ENCODE assay signal across 1 cellular context in the genomic region with DNA sequence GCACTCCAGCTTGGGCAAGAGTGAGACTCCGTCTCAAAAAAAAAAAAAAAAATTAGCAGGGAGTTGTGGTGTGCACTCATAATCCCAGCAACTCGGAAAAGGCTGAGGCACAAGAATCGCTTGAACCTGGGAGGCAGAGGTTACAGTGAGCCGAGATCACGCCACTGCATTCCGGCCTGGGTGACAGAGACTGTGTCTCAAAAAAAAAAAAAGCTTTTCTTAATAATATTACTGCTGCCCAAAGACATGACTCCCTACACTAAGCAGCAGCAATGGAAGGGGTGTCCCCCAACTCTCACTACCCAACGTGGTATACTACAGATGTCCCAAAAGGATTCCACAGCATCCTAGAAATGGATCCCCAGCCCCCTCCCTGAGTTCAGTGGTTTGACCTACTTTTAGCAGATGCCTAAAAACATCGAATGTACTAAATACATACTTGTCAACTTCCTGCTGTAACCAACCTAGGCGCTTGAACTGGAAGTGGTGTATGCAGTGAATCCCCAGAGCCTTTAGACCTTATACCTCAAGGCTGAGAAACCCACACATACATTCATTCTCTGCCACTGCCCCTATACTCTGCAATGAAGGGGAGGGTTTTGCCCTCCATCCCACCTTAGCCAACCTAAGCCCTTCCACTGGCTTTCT.
TF ChIP-seq lines count a peak whose summit lies in the region.

No MANE protein-coding gene starts in this region.

TF ChIP-seq in K562, 482 proteins besides CTCF, POLR2A, EP300 and RAD21:
- TF ChIP-seq STAG1 (CRISPR knock-in tag; IDR thresholded peaks at IDR 0.05; ENCODE audit: borderline replicate concordance) = no peak
- TF ChIP-seq, protein P1, sequence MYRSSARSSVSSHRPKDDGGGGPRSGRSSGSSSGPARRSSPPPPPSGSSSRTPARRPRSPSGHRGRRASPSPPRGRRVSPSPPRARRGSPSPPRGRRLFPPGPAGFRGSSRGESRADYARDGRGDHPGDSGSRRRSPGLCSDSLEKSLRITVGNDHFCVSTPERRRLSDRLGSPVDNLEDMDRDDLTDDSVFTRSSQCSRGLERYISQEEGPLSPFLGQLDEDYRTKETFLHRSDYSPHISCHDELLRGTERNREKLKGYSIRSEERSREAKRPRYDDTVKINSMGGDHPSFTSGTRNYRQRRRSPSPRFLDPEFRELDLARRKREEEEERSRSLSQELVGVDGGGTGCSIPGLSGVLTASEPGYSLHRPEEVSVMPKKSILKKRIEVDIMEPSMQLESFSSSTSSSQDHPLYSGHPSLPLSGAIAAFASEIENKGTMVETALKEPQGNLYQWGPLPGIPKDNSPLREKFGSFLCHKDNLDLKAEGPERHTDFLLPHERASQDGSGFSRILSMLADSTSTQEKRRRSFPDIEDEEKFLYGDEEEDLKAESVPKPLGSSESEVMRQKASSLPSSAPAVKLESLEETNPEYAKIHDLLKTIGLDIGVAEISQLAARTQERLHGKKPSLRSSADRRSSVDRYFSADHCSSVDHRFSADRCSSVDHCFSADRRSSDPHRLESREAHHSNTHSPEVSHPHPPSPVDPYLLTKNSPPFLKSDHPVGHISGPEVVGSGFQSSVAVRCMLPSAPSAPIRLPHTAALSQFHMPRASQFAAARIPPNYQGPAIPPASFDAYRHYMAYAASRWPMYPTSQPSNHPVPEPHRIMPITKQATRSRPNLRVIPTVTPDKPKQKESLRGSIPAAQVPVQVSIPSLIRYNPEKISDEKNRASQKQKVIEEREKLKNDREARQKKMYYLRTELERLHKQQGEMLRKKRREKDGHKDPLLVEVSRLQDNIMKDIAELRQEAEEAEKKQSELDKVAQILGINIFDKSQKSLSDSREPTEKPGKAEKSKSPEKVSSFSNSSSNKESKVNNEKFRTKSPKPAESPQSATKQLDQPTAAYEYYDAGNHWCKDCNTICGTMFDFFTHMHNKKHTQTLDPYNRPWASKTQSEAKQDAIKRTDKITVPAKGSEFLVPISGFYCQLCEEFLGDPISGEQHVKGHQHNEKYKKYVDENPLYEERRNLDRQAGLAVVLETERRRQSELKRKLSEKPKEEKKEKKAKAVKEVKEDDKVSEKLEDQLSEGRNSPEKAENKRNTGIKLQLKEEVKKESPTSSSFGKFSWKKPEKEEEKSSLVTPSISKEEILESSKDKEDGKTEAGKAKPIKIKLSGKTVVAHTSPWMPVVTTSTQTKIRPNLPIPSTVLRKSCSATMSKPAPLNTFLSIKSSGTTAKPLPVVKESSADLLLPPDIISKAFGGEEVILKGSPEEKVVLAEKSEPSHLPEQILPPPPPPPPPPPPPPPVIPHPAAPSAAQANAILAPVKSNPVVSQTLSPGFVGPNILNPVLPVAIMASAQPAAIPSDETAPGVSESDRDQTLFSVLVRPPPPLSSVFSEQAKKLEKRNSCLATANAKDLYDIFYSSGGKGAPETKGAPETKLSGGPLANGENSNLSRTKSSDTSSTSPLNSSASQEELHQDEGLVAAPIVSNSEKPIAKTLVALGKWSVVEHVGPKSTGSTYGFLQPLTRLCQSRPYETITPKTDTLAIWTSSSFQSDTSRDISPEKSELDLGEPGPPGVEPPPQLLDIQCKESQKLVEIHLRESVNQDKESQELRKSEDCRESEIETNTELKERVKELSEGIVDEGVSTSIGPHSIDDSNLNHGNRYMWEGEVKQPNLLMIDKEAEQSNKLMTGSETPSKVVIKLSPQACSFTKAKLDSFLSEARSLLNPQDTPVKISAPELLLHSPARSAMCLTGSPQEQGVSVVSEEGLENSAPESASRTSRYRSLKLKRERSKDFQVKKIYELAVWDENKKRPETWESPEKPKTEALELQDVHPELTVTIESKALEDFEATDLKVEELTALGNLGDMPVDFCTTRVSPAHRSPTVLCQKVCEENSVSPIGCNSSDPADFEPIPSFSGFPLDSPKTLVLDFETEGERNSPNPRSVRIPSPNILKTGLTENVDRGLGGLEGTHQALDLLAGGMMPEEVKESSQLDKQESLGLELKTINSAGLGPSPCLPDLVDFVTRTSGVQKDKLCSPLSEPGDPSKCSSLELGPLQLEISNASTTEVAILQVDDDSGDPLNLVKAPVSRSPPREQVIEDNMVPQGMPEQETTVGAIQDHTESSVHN (IDR thresholded peaks at IDR 0.05; ENCODE audit: borderline replicate concordance in 1 of 2, low read depth in 1 of 2) = no peak
- TF ChIP-seq, protein P2, sequence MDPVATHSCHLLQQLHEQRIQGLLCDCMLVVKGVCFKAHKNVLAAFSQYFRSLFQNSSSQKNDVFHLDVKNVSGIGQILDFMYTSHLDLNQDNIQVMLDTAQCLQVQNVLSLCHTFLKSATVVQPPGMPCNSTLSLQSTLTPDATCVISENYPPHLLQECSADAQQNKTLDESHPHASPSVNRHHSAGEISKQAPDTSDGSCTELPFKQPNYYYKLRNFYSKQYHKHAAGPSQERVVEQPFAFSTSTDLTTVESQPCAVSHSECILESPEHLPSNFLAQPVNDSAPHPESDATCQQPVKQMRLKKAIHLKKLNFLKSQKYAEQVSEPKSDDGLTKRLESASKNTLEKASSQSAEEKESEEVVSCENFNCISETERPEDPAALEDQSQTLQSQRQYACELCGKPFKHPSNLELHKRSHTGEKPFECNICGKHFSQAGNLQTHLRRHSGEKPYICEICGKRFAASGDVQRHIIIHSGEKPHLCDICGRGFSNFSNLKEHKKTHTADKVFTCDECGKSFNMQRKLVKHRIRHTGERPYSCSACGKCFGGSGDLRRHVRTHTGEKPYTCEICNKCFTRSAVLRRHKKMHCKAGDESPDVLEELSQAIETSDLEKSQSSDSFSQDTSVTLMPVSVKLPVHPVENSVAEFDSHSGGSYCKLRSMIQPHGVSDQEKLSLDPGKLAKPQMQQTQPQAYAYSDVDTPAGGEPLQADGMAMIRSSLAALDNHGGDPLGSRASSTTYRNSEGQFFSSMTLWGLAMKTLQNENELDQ (CRISPR knock-in tag; IDR thresholded peaks at IDR 0.05; ENCODE audit: borderline replicate concordance) = no peak
- TF ChIP-seq, protein P3, sequence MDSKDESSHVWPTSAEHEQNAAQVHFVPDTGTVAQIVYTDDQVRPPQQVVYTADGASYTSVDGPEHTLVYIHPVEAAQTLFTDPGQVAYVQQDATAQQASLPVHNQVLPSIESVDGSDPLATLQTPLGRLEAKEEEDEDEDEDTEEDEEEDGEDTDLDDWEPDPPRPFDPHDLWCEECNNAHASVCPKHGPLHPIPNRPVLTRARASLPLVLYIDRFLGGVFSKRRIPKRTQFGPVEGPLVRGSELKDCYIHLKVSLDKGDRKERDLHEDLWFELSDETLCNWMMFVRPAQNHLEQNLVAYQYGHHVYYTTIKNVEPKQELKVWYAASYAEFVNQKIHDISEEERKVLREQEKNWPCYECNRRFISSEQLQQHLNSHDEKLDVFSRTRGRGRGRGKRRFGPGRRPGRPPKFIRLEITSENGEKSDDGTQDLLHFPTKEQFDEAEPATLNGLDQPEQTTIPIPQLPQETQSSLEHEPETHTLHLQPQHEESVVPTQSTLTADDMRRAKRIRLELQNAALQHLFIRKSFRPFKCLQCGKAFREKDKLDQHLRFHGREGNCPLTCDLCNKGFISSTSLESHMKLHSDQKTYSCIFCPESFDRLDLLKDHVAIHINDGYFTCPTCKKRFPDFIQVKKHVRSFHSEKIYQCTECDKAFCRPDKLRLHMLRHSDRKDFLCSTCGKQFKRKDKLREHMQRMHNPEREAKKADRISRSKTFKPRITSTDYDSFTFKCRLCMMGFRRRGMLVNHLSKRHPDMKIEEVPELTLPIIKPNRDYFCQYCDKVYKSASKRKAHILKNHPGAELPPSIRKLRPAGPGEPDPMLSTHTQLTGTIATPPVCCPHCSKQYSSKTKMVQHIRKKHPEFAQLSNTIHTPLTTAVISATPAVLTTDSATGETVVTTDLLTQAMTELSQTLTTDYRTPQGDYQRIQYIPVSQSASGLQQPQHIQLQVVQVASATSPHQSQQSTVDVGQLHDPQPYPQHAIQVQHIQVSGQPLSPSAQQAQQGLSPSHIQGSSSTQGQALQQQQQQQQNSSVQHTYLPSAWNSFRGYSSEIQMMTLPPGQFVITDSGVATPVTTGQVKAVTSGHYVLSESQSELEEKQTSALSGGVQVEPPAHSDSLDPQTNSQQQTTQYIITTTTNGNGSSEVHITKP (IDR thresholded peaks at IDR 0.05; ENCODE audit: partially characterized antibody) = peak; percentile 39
